Comparison of ENCODE assay signal across 8 cellular contexts in genomic region chr2:224778474-224778877, GRCh38.
DNase-seq lines count a peak whose midpoint lies in the region; ATAC-seq, FAIRE-seq and TF ChIP-seq lines count a peak whose summit lies in the region.

No MANE protein-coding gene starts in this region.

- H3K36me3 Mint-ChIP-seq in activated naive CD4-positive, alpha-beta T cell treated with anti-CD3 and anti-CD28 coated beads, Interleukin-2, amount 10 ng/mL, durations not matched to agents 7 days and 5 days = peaks cover 65% of the 10 kb centered on the region
- no peaks in the 10 kb centered on the region for H3K36me3 Mint-ChIP-seq in glutamatergic neuron (ENCODE audit: unreplicated experiment)

- in situ Hi-C loops in GM13977 (cut with MboI; ENCODE audit: low pct_unique_long_range_greater_than_20kb, low sequenced_read_pairs, unreplicated experiment) = loop anchor here (10.0 kb wide), 2 partner anchors 134 to 424 kb away; no protein-coding TSS in a partner anchor

- no peaks in the 10 kb centered on the region for H3K9me3 Mint-ChIP-seq in activated naive CD4-positive, alpha-beta T cell treated with anti-CD3 and anti-CD28 coated beads, Interleukin-2, amount 10 ng/mL, durations not matched to agents 7 days and 5 days
- no peaks in the 10 kb centered on the region for H3K9me3 Mint-ChIP-seq in glutamatergic neuron (ENCODE audit: unreplicated experiment)

- no peak overlapping the region for H3K9ac ChIP-seq in SK-N-MC (ENCODE audit: insufficient read length)

- H3K9me3 ChIP-seq in SK-N-MC (ENCODE audit: low read depth, low read length) = no peaks in the 10 kb centered on the region
- no peaks in the 10 kb centered on the region for H3K9me3 ChIP-seq in small intestine (ENCODE audit: control insufficient read depth, low read depth)

- peak; percentile 18 for DNase-seq in AG09309 (ENCODE audit: low read depth)
- peak; percentile 68 for DNase-seq in GM13977 (ENCODE audit: low spot score)
- peak; percentile 17 for DNase-seq in HPDE6-E6E7 (ENCODE audit: extremely low spot score)
- DNase-seq in SK-N-MC (ENCODE audit: low read depth, low spot score) = peak; percentile 56
- DNase-seq in activated naive CD4-positive, alpha-beta T cell treated with anti-CD3 and anti-CD28 coated beads, Interleukin-2, amount 10 ng/mL, durations not matched to agents 7 days and 5 days = peak; percentile 74
- peak; percentile 47 for DNase-seq in glutamatergic neuron
- peak; percentile 70 for DNase-seq in small intestine

- H3K36me3 ChIP-seq in SK-N-MC (ENCODE audit: insufficient read depth, low read length) (no peaks in the 10 kb centered on the region), small intestine (ENCODE audit: control insufficient read depth in 2 of 2, insufficient read depth in 2 of 2, low read length in 2 of 2) (no peaks in the 10 kb centered on the region)

- CTCF ChIA-PET in activated naive CD4-positive, alpha-beta T cell treated with anti-CD3 and anti-CD28 coated beads, Interleukin-2, amount 10 ng/mL, durations not matched to agents 7 days and 5 days (lab: Charles Lee) = interaction anchor here (0.7 to 1.4 kb wide), 8 partner anchors 11 to 425 kb away, joined by 3 to 4 read pairs (median 3); no protein-coding TSS in a partner anchor

- H3K4me1 ChIP-seq in small intestine (ENCODE audit: control insufficient read depth in 2 of 2, insufficient read depth in 1 of 2, low read depth in 1 of 2, low read length in 1 of 2) = no peaks in the 10 kb centered on the region

- FAIRE-seq in small intestine (lab: Jason Lieb, UNC) = peak; percentile 88

- no peaks in the 10 kb centered on the region for H3K4me1 Mint-ChIP-seq in activated naive CD4-positive, alpha-beta T cell treated with anti-CD3 and anti-CD28 coated beads, Interleukin-2, amount 10 ng/mL, durations not matched to agents 7 days and 5 days
- peaks cover 19% of the 10 kb centered on the region for H3K4me1 Mint-ChIP-seq in glutamatergic neuron (ENCODE audit: low read depth, unreplicated experiment)

- no peak overlapping the region for H3K4me3 Mint-ChIP-seq in activated naive CD4-positive, alpha-beta T cell treated with anti-CD3 and anti-CD28 coated beads, Interleukin-2, amount 10 ng/mL, durations not matched to agents 7 days and 5 days
- H3K4me3 Mint-ChIP-seq in glutamatergic neuron (ENCODE audit: unreplicated experiment) = no peak overlapping the region

- no peaks in the 10 kb centered on the region for H3K27me3 ChIP-seq in small intestine (ENCODE audit: control insufficient read depth in 2 of 2, insufficient read depth in 2 of 2, low read length in 2 of 2)

- no peaks in the 10 kb centered on the region for H3K27me3 Mint-ChIP-seq in activated naive CD4-positive, alpha-beta T cell treated with anti-CD3 and anti-CD28 coated beads, Interleukin-2, amount 10 ng/mL, durations not matched to agents 7 days and 5 days
- H3K27me3 Mint-ChIP-seq in glutamatergic neuron (ENCODE audit: unreplicated experiment) = peaks cover 1% of the 10 kb centered on the region

- peak; percentile 72 for TF ChIP-seq CTCF in AG09309 (IDR thresholded peaks at IDR 0.05; ENCODE audit: control insufficient read depth, insufficient read depth, low read depth, low read length, missing control alignments)
- peak; percentile 78 for TF ChIP-seq CTCF in GM13977 (IDR thresholded peaks at IDR 0.05; ENCODE audit: extremely low read depth, insufficient read depth, missing control alignments)
- peak; percentile 86 for TF ChIP-seq CTCF in glutamatergic neuron (IDR thresholded peaks at IDR 0.05; ENCODE audit: partially characterized antibody, unreplicated experiment)

- no peak overlapping the region for H3K27ac Mint-ChIP-seq in activated naive CD4-positive, alpha-beta T cell treated with anti-CD3 and anti-CD28 coated beads, Interleukin-2, amount 10 ng/mL, durations not matched to agents 7 days and 5 days
- H3K27ac Mint-ChIP-seq in glutamatergic neuron (ENCODE audit: unreplicated experiment) = no peak overlapping the region

- H3K4me3 ChIP-seq in AG09309 (ENCODE audit: control insufficient read depth, low read depth, low read length) (no peak overlapping the region), SK-N-MC (no peak overlapping the region), small intestine (ENCODE audit: low read depth in 1 of 2, low read length in 2 of 2) (no peak overlapping the region)

- no peak for ATAC-seq in HG03521 (IDR thresholded peaks at IDR 0.05; ENCODE audit: unreplicated experiment)

- 31 to 39% (median 33%) methylated on average over 3 of the region's 3 CpGs for WGBS in small intestine, 3 donors

- H3K27ac ChIP-seq in SK-N-MC = no peak overlapping the region
- no peak overlapping the region for H3K27ac ChIP-seq in small intestine (ENCODE audit: low read depth in 1 of 2, low read length in 1 of 2)

Comparison
In these comparisons a context has a peak if more than half of its experiments do, and no peak if none do; other contexts are left out.
1. DNase-seq: peak in every context shown above with its lines; median percentile 74 in activated naive CD4-positive, alpha-beta T cell treated with anti-CD3 and anti-CD28 coated beads, Interleukin-2, amount 10 ng/mL, durations not matched to agents 7 days and 5 days; 70 in small intestine; 68 in GM13977; 56 in SK-N-MC; 47 in glutamatergic neuron; 18 in AG09309; 17 in HPDE6-E6E7.